ENCODE assay signal across 8 cellular contexts in the genomic region with DNA sequence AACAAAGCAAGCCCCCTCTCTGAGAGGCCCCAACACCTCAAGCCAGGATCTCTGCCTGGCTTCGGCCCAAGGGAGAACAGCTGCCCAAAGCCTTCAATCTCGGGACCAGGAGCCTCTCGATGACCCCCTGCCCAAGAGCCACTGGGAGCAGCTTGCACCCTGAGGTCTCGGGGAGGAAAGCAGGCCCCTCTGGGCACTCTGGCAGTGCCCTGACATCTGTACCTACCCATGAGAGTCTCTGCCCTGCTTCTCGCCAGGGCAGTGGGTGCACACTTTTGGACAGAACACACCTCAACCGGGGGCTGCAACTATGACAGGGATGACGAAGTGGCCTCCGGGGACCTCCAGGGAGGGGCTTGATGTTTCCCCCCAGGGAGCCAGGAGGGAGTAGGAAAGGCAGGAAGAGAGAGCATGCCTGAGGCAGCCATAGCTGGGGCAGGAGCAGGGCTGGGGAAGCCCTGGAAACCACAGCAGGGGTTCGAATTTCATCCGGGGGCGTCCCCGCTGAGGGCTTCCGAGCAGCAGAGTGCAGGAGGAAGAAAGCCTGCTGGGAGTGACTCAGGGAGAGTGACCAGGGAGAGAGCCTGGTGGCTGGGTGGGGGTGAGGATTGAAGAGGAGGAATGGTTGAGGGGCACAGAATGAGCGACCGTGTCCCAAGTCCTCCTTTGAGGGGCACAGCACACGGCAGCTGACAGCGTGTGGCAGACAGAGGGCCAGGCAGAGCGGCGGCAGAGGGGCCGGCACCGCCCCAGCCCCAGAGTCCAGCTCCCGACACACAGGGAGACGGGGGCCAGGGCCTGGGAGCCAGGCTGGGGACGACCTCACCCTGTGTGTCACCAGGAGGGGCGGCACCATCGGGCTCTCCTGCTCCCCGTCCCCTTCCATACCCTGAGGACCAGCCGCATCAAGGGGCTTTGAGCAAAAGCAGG. TPM values are rescaled to one million over a fixed set of nuclear protein-coding genes. Genes with fewer than 3 reads are reported as not detected.
DNase-seq lines count a peak whose midpoint lies in the region; TF ChIP-seq lines count a peak whose summit lies in the region.

No MANE protein-coding gene starts in this region.

- H3K36me3 Mint-ChIP-seq in stimulated activated naive CD8-positive, alpha-beta T cell treated with anti-CD3 and anti-CD28 coated beads, Interleukin-15, Interleukin-2, amounts not matched to agents 100 ng/mL and 50 ng/mL, for 24 hours (ENCODE audit: low read depth), result peaks cover 18% of the 10 kb centered on the region

- H3K79me2 ChIP-seq in DOHH2 (ENCODE audit: control insufficient read depth, low read length) (peaks cover 67% of the 10 kb centered on the region), KMS-11 (ENCODE audit: insufficient read depth, low read depth) (peaks cover 62% of the 10 kb centered on the region)

- H3K9me3 ChIP-seq in DOHH2 (ENCODE audit: control insufficient read depth, insufficient read depth, low read length) (no peaks in the 10 kb centered on the region), adrenal gland (replicated peaks in 1 of 3) (no peaks in the 10 kb centered on the region)

- peak overlapping the region; percentile 86 for H3K4me3 Mint-ChIP-seq in stimulated activated naive CD8-positive, alpha-beta T cell treated with anti-CD3 and anti-CD28 coated beads, Interleukin-15, Interleukin-2, amounts not matched to agents 100 ng/mL and 50 ng/mL, for 24 hours

- peak overlapping the region; percentile 76 for H3K4me3 ChIP-seq in DOHH2 (ENCODE audit: low read length)
- no peak overlapping the region for H3K4me3 ChIP-seq in KMS-11 (IDR thresholded peaks at IDR 0.05; ENCODE audit: insufficient read depth, low read depth, low read length)
- peak overlapping the region in 1 of 4 donors; percentile 99 for H3K4me3 ChIP-seq in adrenal gland

- H3K4me1 Mint-ChIP-seq in stimulated activated naive CD8-positive, alpha-beta T cell treated with anti-CD3 and anti-CD28 coated beads, Interleukin-15, Interleukin-2, amounts not matched to agents 100 ng/mL and 50 ng/mL, for 24 hours (ENCODE audit: low read depth), result peaks cover 50% of the 10 kb centered on the region

- 0 out of 2 replicates have a peak, but pooled peaks cover 2% of the 10 kb centered on the region for H3F3A ChIP-seq in DOHH2 (ENCODE audit: control insufficient read depth, insufficient read depth)

- peak in 5 of 7 donors; percentile 8 to 42 (median 14) for DNase-seq in adrenal gland
- DNase-seq in iPS-NIHi7 (ENCODE audit: extremely low spot score), result peak; percentile 62
- no peak for DNase-seq in GDM1 (lab: John Stamatoyannopoulos, UW)
- DNase-seq in NCI-H1105 treated with DMSO at 0.1 percent for 48 hours (lab: John Stamatoyannopoulos, UW), result no peak
- no peak for DNase-seq in GM19238 (ENCODE audit: insufficient read length, low spot score)

- no peak for TF ChIP-seq POLR2A in adrenal gland (IDR thresholded peaks at IDR 0.05)

- intact Hi-C loops in adrenal gland (cut with DNase I), result no loop called here

- H3K9me3 Mint-ChIP-seq in stimulated activated naive CD8-positive, alpha-beta T cell treated with anti-CD3 and anti-CD28 coated beads, Interleukin-15, Interleukin-2, amounts not matched to agents 100 ng/mL and 50 ng/mL, for 24 hours, result no peaks in the 10 kb centered on the region

- H3K27ac Mint-ChIP-seq in stimulated activated naive CD8-positive, alpha-beta T cell treated with anti-CD3 and anti-CD28 coated beads, Interleukin-15, Interleukin-2, amounts not matched to agents 100 ng/mL and 50 ng/mL, for 24 hours, result peak overlapping the region; percentile 77

- no peaks in the 10 kb centered on the region for H3K9me2 ChIP-seq in DOHH2 (replicated peaks; ENCODE audit: control insufficient read depth, low read length)

- H3K27ac ChIP-seq in DOHH2 (ENCODE audit: low read depth, low read length) (no peak overlapping the region), KMS-11 (no peak overlapping the region), adrenal gland (no peak overlapping the region)

- no peak overlapping the region for H2AFZ ChIP-seq in KMS-11 (ENCODE audit: low read depth)

- H3K36me3 ChIP-seq in DOHH2 (ENCODE audit: control insufficient read depth, low read length) (peaks cover 55% of the 10 kb centered on the region), KMS-11 (ENCODE audit: insufficient read depth) (peaks cover 15% of the 10 kb centered on the region; the same call in 1 of the 2 replicates), adrenal gland (replicated peaks in 1 of 2) (no peaks in the 10 kb centered on the region)

- H3K27me3 ChIP-seq in DOHH2 (ENCODE audit: control insufficient read depth, low read length) (no peaks in the 10 kb centered on the region), KMS-11 (ENCODE audit: insufficient read depth, low read depth) (no peaks in the 10 kb centered on the region), adrenal gland (no peaks in the 10 kb centered on the region)

- H3K9ac ChIP-seq in KMS-11, result peak overlapping the region; percentile 61

- peaks cover 48% of the 10 kb centered on the region for H3K4me1 ChIP-seq in DOHH2 (ENCODE audit: control insufficient read depth, low read length)
- H3K4me1 ChIP-seq in KMS-11 (ENCODE audit: low read depth, poor library complexity, severe bottlenecking), result peaks cover 19% of the 10 kb centered on the region
- H3K4me1 ChIP-seq in adrenal gland (replicated peaks in 1 of 2), result peaks cover 9 to 26% of the 10 kb centered on the region in 2 donors

- H3K27me3 Mint-ChIP-seq in stimulated activated naive CD8-positive, alpha-beta T cell treated with anti-CD3 and anti-CD28 coated beads, Interleukin-15, Interleukin-2, amounts not matched to agents 100 ng/mL and 50 ng/mL, for 24 hours, result no peaks in the 10 kb centered on the region

- no peak for TF ChIP-seq CTCF in DOHH2 (IDR thresholded peaks at IDR 0.05; ENCODE audit: low read depth, low read length, poor library complexity, severe bottlenecking)
- no peak for TF ChIP-seq CTCF in KMS-11 (conservative IDR thresholded peaks at IDR 0.05; ENCODE audit: low read depth, low read length)
- no peak for TF ChIP-seq CTCF in adrenal gland (IDR thresholded peaks at IDR 0.05)

- peaks cover 24% of the 10 kb centered on the region for H4K20me1 ChIP-seq in DOHH2 (ENCODE audit: control insufficient read depth, insufficient read depth, low read depth, low read length)
- peaks cover 11% of the 10 kb centered on the region for H4K20me1 ChIP-seq in KMS-11 (ENCODE audit: insufficient read depth)

- WGBS in adrenal gland, 4 donors, result 69 to 82% (median 73%) methylated on average over 23 to 28 of the region's 28 CpGs

- H3K4me2 ChIP-seq in DOHH2 (ENCODE audit: low read length) (peak overlapping the region; percentile 82), KMS-11 (peak overlapping the region; percentile 67)

RNA-seq across cellular contexts. Expression of a gene that starts 1.8 kb away (rescaled TPM):
- total RNA-seq in adrenal gland, result 10 to 100 TPM; 33.9 to 59.1 (median 43.4) TPM
- 10 to 100 TPM; 23.2 to 45.3 (median 42.8) TPM for polyA plus RNA-seq in adrenal gland

Comparison
In these comparisons a context has a peak if more than half of its experiments do, and no peak if none do; other contexts are left out.
1. DNase-seq: peak in adrenal gland (5 of 7) and iPS-NIHi7 (single experiment); none in GDM1 (single experiment), NCI-H1105 treated with DMSO at 0.1 percent for 48 hours (single experiment) and GM19238 (single experiment).